ENCODE assay signal across 30 cellular contexts in genomic region chr9:98777618-98778017, GRCh38.
"Had no signal": no experiment of that assay in that cellular context is flagged by ENCODE, and none has a peak within 500 bp of the region (broad histone marks: within the 10 kb centered on the region; RNA-seq: fewer than 3 reads in every experiment).

No MANE protein-coding gene starts in this region.

- H3K27me3 ChIP-seq: adrenal gland, body of pancreas, esophagus muscularis mucosa, foreskin keratinocyte, gastrocnemius medialis, heart left ventricle had no signal

- H3K9me3 Mint-ChIP-seq: activated B cell treated with CpG ODN at 0.5 μM for 24 hours; activated CD8-positive, alpha-beta T cell treated with anti-CD3 and anti-CD28 coated beads for 36 hours; activated naive CD4-positive, alpha-beta T cell treated with anti-CD3 and anti-CD28 coated beads for 36 hours; activated naive CD4-positive, alpha-beta T cell treated with anti-CD3 and anti-CD28 coated beads, Interleukin-2, amount 50 U/mL, for 24 hours; activated naive CD8-positive, alpha-beta T cell treated with anti-CD3 and anti-CD28 coated beads for 36 hours; activated naive CD8-positive, alpha-beta T cell treated with anti-CD3 and anti-CD28 coated beads, Interleukin-2, amount 50 U/mL, for 24 hours; activated T-helper 1 cell treated with anti-CD3 and anti-CD28 coated beads, Interleukin-12 subunit alpha, Interleukin-12 subunit beta, Interleukin-2, Interleukin-4 antibody, amounts not matched to agents 30 ng/mL and 10 ng/mL and 1 ng/mL, durations not matched to agents 14 hours and 24 hours and 36 hours; activated T-helper 2 cell treated with anti-CD3 and anti-CD28 coated beads, Interferon-gamma antibody, Interleukin-2, Interleukin-4, amounts not matched to agents 10 μg/mL and 5 μg/mL and 100 μg/mL, durations not matched to agents 14 hours and 24 hours and 36 hours; effector memory CD8-positive, alpha-beta T cell had no signal

- H3K9me3 ChIP-seq: adrenal gland, body of pancreas, esophagus muscularis mucosa, gastrocnemius medialis, heart left ventricle had no signal

- H3K4me1 Mint-ChIP-seq: activated B cell treated with CpG ODN at 0.5 μM for 24 hours; activated naive CD4-positive, alpha-beta T cell treated with anti-CD3 and anti-CD28 coated beads, Interleukin-2, amount 50 U/mL, for 24 hours; activated naive CD8-positive, alpha-beta T cell treated with anti-CD3 and anti-CD28 coated beads for 36 hours; activated naive CD8-positive, alpha-beta T cell treated with anti-CD3 and anti-CD28 coated beads, Interleukin-2, amount 50 U/mL, for 24 hours had no signal

- H3K27ac ChIP-seq: adrenal gland, body of pancreas, esophagus muscularis mucosa, foreskin keratinocyte, gastrocnemius medialis, heart left ventricle had no signal

- DNase-seq: activated B cell treated with CpG ODN at 0.5 μM for 24 hours; activated CD4-positive, alpha-beta T cell treated with anti-CD3 and anti-CD28 coated beads for 48 hours; activated CD4-positive, alpha-beta T cell treated with anti-CD3 and anti-CD28 coated beads, Interleukin-2, amount 50 U/mL, for 1 hour; activated CD4-positive, alpha-beta T cell treated with anti-CD3 and anti-CD28 coated beads, Interleukin-2, amount 50 U/mL, for 48 hours; activated CD8-positive, alpha-beta memory T cell treated with anti-CD3 and anti-CD28 coated beads for 24 hours; activated CD8-positive, alpha-beta T cell treated with anti-CD3 and anti-CD28 coated beads for 36 hours; activated naive CD4-positive, alpha-beta T cell treated with anti-CD3 and anti-CD28 coated beads for 36 hours; activated naive CD8-positive, alpha-beta T cell treated with anti-CD3 and anti-CD28 coated beads for 36 hours; activated naive CD8-positive, alpha-beta T cell treated with anti-CD3 and anti-CD28 coated beads, Interleukin-2, amount 50 U/mL, for 24 hours; activated T-cell treated with anti-CD3 and anti-CD28 coated beads, Interleukin-2, amount 50 U/mL, for 48 hours; adrenal gland; amygdala; aorta; body of pancreas; caudate nucleus; cortex of kidney; dermis blood vessel endothelial cell; effector CD4-positive, alpha-beta T cell; effector memory CD8-positive, alpha-beta T cell; erythroblast; foreskin keratinocyte; gastrocnemius medialis; glutamatergic neuron; heart left ventricle; T-helper 2 cell had no signal

- H3K4me1 ChIP-seq: adrenal gland, body of pancreas, esophagus muscularis mucosa, gastrocnemius medialis, heart left ventricle had no signal

- H3K4me3 ChIP-seq: adrenal gland, body of pancreas, esophagus muscularis mucosa, gastrocnemius medialis, heart left ventricle had no signal

- H3K27ac Mint-ChIP-seq: activated B cell treated with CpG ODN at 0.5 μM for 24 hours; activated CD8-positive, alpha-beta T cell treated with anti-CD3 and anti-CD28 coated beads for 36 hours; activated naive CD4-positive, alpha-beta T cell treated with anti-CD3 and anti-CD28 coated beads for 36 hours; activated naive CD4-positive, alpha-beta T cell treated with anti-CD3 and anti-CD28 coated beads, Interleukin-2, amount 50 U/mL, for 24 hours; activated naive CD8-positive, alpha-beta T cell treated with anti-CD3 and anti-CD28 coated beads for 36 hours; activated naive CD8-positive, alpha-beta T cell treated with anti-CD3 and anti-CD28 coated beads, Interleukin-2, amount 50 U/mL, for 24 hours; activated T-helper 1 cell treated with anti-CD3 and anti-CD28 coated beads, Interleukin-12 subunit alpha, Interleukin-12 subunit beta, Interleukin-2, Interleukin-4 antibody, amounts not matched to agents 30 ng/mL and 10 ng/mL and 1 ng/mL, durations not matched to agents 14 hours and 24 hours and 36 hours; activated T-helper 2 cell treated with anti-CD3 and anti-CD28 coated beads, Interferon-gamma antibody, Interleukin-2, Interleukin-4, amounts not matched to agents 10 μg/mL and 5 μg/mL and 100 μg/mL, durations not matched to agents 14 hours and 24 hours and 36 hours had no signal

- H3K4me3 Mint-ChIP-seq: activated B cell treated with CpG ODN at 0.5 μM for 24 hours; activated CD8-positive, alpha-beta T cell treated with anti-CD3 and anti-CD28 coated beads for 36 hours; activated naive CD4-positive, alpha-beta T cell treated with anti-CD3 and anti-CD28 coated beads for 36 hours; activated naive CD4-positive, alpha-beta T cell treated with anti-CD3 and anti-CD28 coated beads, Interleukin-2, amount 50 U/mL, for 24 hours; activated naive CD8-positive, alpha-beta T cell treated with anti-CD3 and anti-CD28 coated beads for 36 hours; activated naive CD8-positive, alpha-beta T cell treated with anti-CD3 and anti-CD28 coated beads, Interleukin-2, amount 50 U/mL, for 24 hours; activated T-helper 1 cell treated with anti-CD3 and anti-CD28 coated beads, Interleukin-12 subunit alpha, Interleukin-12 subunit beta, Interleukin-2, Interleukin-4 antibody, amounts not matched to agents 30 ng/mL and 10 ng/mL and 1 ng/mL, durations not matched to agents 14 hours and 24 hours and 36 hours; effector memory CD8-positive, alpha-beta T cell had no signal

- H3K27me3 Mint-ChIP-seq: activated B cell treated with CpG ODN at 0.5 μM for 24 hours; activated CD8-positive, alpha-beta T cell treated with anti-CD3 and anti-CD28 coated beads for 36 hours; activated naive CD4-positive, alpha-beta T cell treated with anti-CD3 and anti-CD28 coated beads, Interleukin-2, amount 50 U/mL, for 24 hours; activated naive CD8-positive, alpha-beta T cell treated with anti-CD3 and anti-CD28 coated beads for 36 hours; activated naive CD8-positive, alpha-beta T cell treated with anti-CD3 and anti-CD28 coated beads, Interleukin-2, amount 50 U/mL, for 24 hours; effector memory CD8-positive, alpha-beta T cell had no signal

- ATAC-seq: activated CD4-positive, CD25-positive, alpha-beta regulatory T cell treated with anti-CD3 and anti-CD28 coated beads, Interleukin-2, amount 50 U/mL, for 24 hours; activated CD8-positive, alpha-beta T cell treated with anti-CD3 and anti-CD28 coated beads for 36 hours; activated naive CD8-positive, alpha-beta T cell treated with anti-CD3 and anti-CD28 coated beads, Interleukin-2, amount 50 U/mL, for 24 hours; body of pancreas; effector memory CD8-positive, alpha-beta T cell; foreskin keratinocyte; gastrocnemius medialis; heart left ventricle had no signal
